Comparison of ENCODE assay signal across 12 cellular contexts in genomic region chr7:102843850-102844249, GRCh38.
A peak's percentile ranks its signal among the peaks of the same experiment; 100 is the strongest.
DNase-seq lines count a peak whose midpoint lies in the region; ATAC-seq lines count a peak whose summit lies in the region.
"Had no signal": no experiment of that assay in that cellular context is flagged by ENCODE, and none has a peak within 500 bp of the region (broad histone marks: within the 10 kb centered on the region; RNA-seq: fewer than 3 reads in every experiment).

No MANE protein-coding gene starts in this region.

- no peak overlapping the region for H3K4me3 Mint-ChIP-seq in activated T-cell treated with anti-CD3 and anti-CD28 coated beads, Interleukin-2, amount 50 U/mL, for 4 hours
- H3K4me3 Mint-ChIP-seq: activated naive CD8-positive, alpha-beta T cell treated with anti-CD3 and anti-CD28 coated beads, Interleukin-2, amount 10 ng/mL, durations not matched to agents 7 days and 5 days had no signal

- H3K9me3 Mint-ChIP-seq in activated T-cell treated with anti-CD3 and anti-CD28 coated beads, Interleukin-2, amount 50 U/mL, for 4 hours: no peaks in the 10 kb centered on the region
- H3K9me3 Mint-ChIP-seq: activated naive CD8-positive, alpha-beta T cell treated with anti-CD3 and anti-CD28 coated beads, Interleukin-2, amount 10 ng/mL, durations not matched to agents 7 days and 5 days had no signal

- no peaks in the 10 kb centered on the region for H3K4me1 Mint-ChIP-seq in activated T-cell treated with anti-CD3 and anti-CD28 coated beads, Interleukin-2, amount 50 U/mL, for 4 hours (ENCODE audit: low read depth)

- intact Hi-C loops in Right ventricle myocardium superior (cut with DNase I): no loop called here

- peak; percentile 11 for DNase-seq in GDM1 (lab: John Stamatoyannopoulos, UW)
- DNase-seq in Right ventricle myocardium superior: no peak
- DNase-seq in COLO668 (lab: John Stamatoyannopoulos, UW; ENCODE audit: unreplicated experiment): no peak
- DNase-seq in activated T-cell treated with anti-CD3 and anti-CD28 coated beads, Interleukin-2, amount 50 U/mL, for 4 hours: no peak
- no peak for DNase-seq in 8988T
- DNase-seq: activated CD4-positive, CD25-positive, alpha-beta regulatory T cell; activated naive CD8-positive, alpha-beta T cell treated with anti-CD3 and anti-CD28 coated beads, Interleukin-2, amount 10 ng/mL, durations not matched to agents 7 days and 5 days; dorsolateral prefrontal cortex; NCI-H1436 had no signal

- no peaks in the 10 kb centered on the region for H3K27me3 Mint-ChIP-seq in activated T-cell treated with anti-CD3 and anti-CD28 coated beads, Interleukin-2, amount 50 U/mL, for 4 hours (ENCODE audit: low read depth)
- H3K27me3 Mint-ChIP-seq: activated naive CD8-positive, alpha-beta T cell treated with anti-CD3 and anti-CD28 coated beads, Interleukin-2, amount 10 ng/mL, durations not matched to agents 7 days and 5 days had no signal

- H3K36me3 Mint-ChIP-seq in activated T-cell treated with anti-CD3 and anti-CD28 coated beads, Interleukin-2, amount 50 U/mL, for 4 hours (ENCODE audit: insufficient read depth): peaks cover 3% of the 10 kb centered on the region
- H3K36me3 Mint-ChIP-seq: activated naive CD8-positive, alpha-beta T cell treated with anti-CD3 and anti-CD28 coated beads, Interleukin-2, amount 10 ng/mL, durations not matched to agents 7 days and 5 days had no signal

- ATAC-seq in GM18907 (IDR thresholded peaks at IDR 0.05; ENCODE audit: unreplicated experiment) (peak; percentile 90), HG02798 (IDR thresholded peaks at IDR 0.05; ENCODE audit: poor library complexity, unreplicated experiment) (peak; percentile 76), HG03571 (IDR thresholded peaks at IDR 0.05; ENCODE audit: unreplicated experiment) (peak; percentile 47), Right ventricle myocardium superior (ENCODE audit: poor library complexity) (no peak)
- no peak for ATAC-seq in activated T-cell treated with anti-CD3 and anti-CD28 coated beads, Interleukin-2, amount 50 U/mL, for 4 hours

Comparison
In these comparisons a context has a peak if more than half of its experiments do, and no peak if none do; other contexts are left out.
1. ATAC-seq: peak in GM18907 (single experiment), HG02798 (single experiment) and HG03571 (single experiment); none in Right ventricle myocardium superior (single experiment) and activated T-cell treated with anti-CD3 and anti-CD28 coated beads, Interleukin-2, amount 50 U/mL, for 4 hours (0 of 2).